In the genomic region with DNA sequence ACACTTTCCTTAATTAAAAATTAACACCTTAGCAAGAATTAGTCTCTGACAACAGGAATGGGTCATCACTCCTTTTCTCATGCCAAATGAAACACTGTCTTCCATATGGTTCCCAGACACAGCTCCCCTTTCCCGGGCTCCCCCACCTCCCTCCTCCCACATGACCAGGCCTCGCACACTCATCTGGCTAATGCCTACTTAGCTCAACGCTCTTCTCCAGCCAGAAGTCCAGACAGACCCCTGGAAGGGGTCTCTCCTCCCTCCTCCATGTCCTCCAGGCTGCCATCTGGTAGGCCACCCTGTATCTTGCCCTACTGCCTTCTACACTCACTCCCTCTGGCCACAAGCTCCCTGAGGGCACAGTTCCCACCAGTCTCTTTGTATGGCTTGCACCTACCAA, we compare ENCODE assay signal across 14 cellular contexts. TPM values are rescaled to one million over a fixed set of nuclear protein-coding genes. Genes with fewer than 3 reads are reported as not detected.
A peak's percentile ranks its signal among the peaks of the same experiment; 100 is the strongest.
DNase-seq lines count a peak whose midpoint lies in the region; ATAC-seq, FAIRE-seq and TF ChIP-seq lines count a peak whose summit lies in the region.
"Had no signal": no experiment of that assay in that cellular context is flagged by ENCODE, and none has a peak within 500 bp of the region (broad histone marks: within the 10 kb centered on the region; RNA-seq: fewer than 3 reads in every experiment).

No MANE protein-coding gene starts in this region.

- TF ChIP-seq POLR2A in H1 (IDR thresholded peaks at IDR 0.05; ENCODE audit: control extremely low read depth in 1 of 2, low read depth in 2 of 2, low read length in 2 of 2) (no peak), HepG2 (IDR thresholded peaks at IDR 0.05; ENCODE audit: insufficient read depth in 1 of 2, low read depth in 2 of 2, low read length in 2 of 2) (no peak)

- 0 out of 2 replicates have a peak overlapping the region, but pooled peaks have one; percentile 51 for H4K8ac ChIP-seq in H1 (ENCODE audit: extremely low read depth, insufficient read depth, low read length)

- intact Hi-C loops in HepG2 (cut with micrococcal nuclease; ENCODE audit: unreplicated experiment) = no loop called here

- no peak overlapping the region for H2BK5ac ChIP-seq in H1 (ENCODE audit: low read depth, low read length)

- POLR2A ChIA-PET in H1 (lab: Charles Lee; ENCODE audit: partially characterized antibody) = interaction anchor here (0.7 kb wide), 1 partner anchor 60 kb away, joined by 3 read pairs; no protein-coding TSS in a partner anchor
- POLR2A ChIA-PET in HepG2 (lab: Yijun Ruan, JAX) = no interaction called here

- H3K56ac ChIP-seq in H1 (replicated peaks; ENCODE audit: insufficient read length, low read depth, low read length) = no peak overlapping the region

- TF ChIP-seq EP300 in H1 (IDR thresholded peaks at IDR 0.05; ENCODE audit: borderline replicate concordance in 1 of 2, low read depth in 2 of 2, low read length in 2 of 2) (no peak), HepG2 (IDR thresholded peaks at IDR 0.05; ENCODE audit: low read depth in 2 of 2, low read length in 2 of 2) (no peak), HepG2 (CRISPR knock-in tag; IDR thresholded peaks at IDR 0.05; ENCODE audit: borderline replicate concordance) (no peak)

- no peaks in the 10 kb centered on the region for H3K23me2 ChIP-seq in H1 (ENCODE audit: low read depth, low read length)

- no peak overlapping the region for H2BK20ac ChIP-seq in H1 (ENCODE audit: low read length)

- no peak overlapping the region for H2BK15ac ChIP-seq in H1 (ENCODE audit: low read length)

- no peak overlapping the region for H3K23ac ChIP-seq in H1 (ENCODE audit: insufficient read length)

- H2AK5ac ChIP-seq in H1 (ENCODE audit: low read depth, low read length) = no peak overlapping the region

- no TSS peak for BruUV-seq in HepG2 (replicated peaks; lab: Mats Ljungman, UMichigan)

- H3K4me2 ChIP-seq in H1 (ENCODE audit: insufficient read depth in 1 of 2, low read depth in 2 of 2, low read length in 2 of 2) (no peak overlapping the region), HepG2 (ENCODE audit: low read depth, low read length) (no peak overlapping the region)
- H3K4me2 ChIP-seq: BLaER1 treated with 17β-estradiol and CSF1 and Interleukin-3, amounts not matched to agents 10 nM and 100 nM; GM23338 had no signal

- CTCF ChIA-PET in H1 (lab: Charles Lee; ENCODE audit: partially characterized antibody) (interaction anchor here (1.2 kb wide), 1 partner anchor 63 kb away, joined by 3 read pairs; no protein-coding TSS in a partner anchor), HepG2 (lab: Yijun Ruan, JAX; ENCODE audit: low intra/inter-chr PET ratio, low total read pairs) (no interaction called here)

- H3K4me3 ChIP-seq in H1 (ENCODE audit: extremely low read depth in 1 of 4, insufficient read depth in 2 of 4, low read depth in 3 of 4, low read length in 4 of 4) (no peak overlapping the region), brain microvascular endothelial cell (ENCODE audit: low read depth, low read length) (no peak overlapping the region), HepG2 (replicated peaks in 1 of 3; ENCODE audit: insufficient read depth in 1 of 3, low read depth in 2 of 3, low read length in 3 of 3) (no peak overlapping the region)
- H3K4me3 ChIP-seq: BLaER1 treated with 17β-estradiol and CSF1 and Interleukin-3, amounts not matched to agents 10 nM and 100 nM; GM12878; GM23338 had no signal

- H2BK12ac ChIP-seq in H1 (ENCODE audit: low read depth, low read length) = no peak overlapping the region

- no peak for TF ChIP-seq CTCF in H1 (IDR thresholded peaks at IDR 0.05; ENCODE audit: control extremely low read depth in 1 of 3, insufficient read depth in 1 of 3, low read depth in 1 of 3, low read length in 3 of 3)
- TF ChIP-seq CTCF in brain microvascular endothelial cell (IDR thresholded peaks at IDR 0.05; ENCODE audit: low read depth, low read length, missing control alignments) = no peak
- no peak for TF ChIP-seq CTCF in HepG2 (CRISPR knock-in tag; IDR thresholded peaks at IDR 0.05)

- no peak overlapping the region for H2BK120ac ChIP-seq in H1 (replicated peaks; ENCODE audit: low read depth, low read length)

- DNase-seq in NCI-H524 (lab: John Stamatoyannopoulos, UW) (peak; percentile 25 to 70), NCI-H82 treated with DMSO at 0.1 percent for 48 hours (lab: John Stamatoyannopoulos, UW; ENCODE audit: unreplicated experiment) (peak; percentile 19), H1 (ENCODE audit: low read depth in 1 of 2, low spot score in 2 of 2) (no peak), retina (peak; percentile 37), brain microvascular endothelial cell (no peak), HepG2 (ENCODE audit: low spot score) (no peak)
- DNase-seq: ACHN; CD4-positive, CD25-positive, alpha-beta regulatory T cell; DMS79 had no signal

- no peaks in the 10 kb centered on the region for H4K20me1 ChIP-seq in H1 (replicated peaks in 1 of 2; ENCODE audit: control insufficient read depth in 1 of 2, insufficient read depth in 2 of 2, low read length in 2 of 2)
- H4K20me1 ChIP-seq in HepG2 (ENCODE audit: insufficient read depth, low read length) = no peaks in the 10 kb centered on the region
- H4K20me1 ChIP-seq: BLaER1 treated with 17β-estradiol and CSF1 and Interleukin-3, amounts not matched to agents 10 nM and 100 nM had no signal

- H3K9me3 ChIP-seq in H1 (ENCODE audit: insufficient read depth in 2 of 2, low read depth in 1 of 2, low read length in 1 of 2) = no peaks in the 10 kb centered on the region
- no peaks in the 10 kb centered on the region for H3K9me3 ChIP-seq in HepG2 (ENCODE audit: low read length)

- H3K4me1 ChIP-seq in H1 (replicated peaks in 1 of 4; ENCODE audit: control insufficient read depth in 3 of 4, insufficient read depth in 4 of 4, low read length in 3 of 4) (no peaks in the 10 kb centered on the region; a peak in 1 of 7 replicates), HepG2 (ENCODE audit: insufficient read depth, low read length) (no peaks in the 10 kb centered on the region)

- H3K79me2 ChIP-seq in H1 (ENCODE audit: control insufficient read depth in 1 of 2, insufficient read depth in 2 of 2, low read length in 2 of 2) = no peaks in the 10 kb centered on the region
- H3K79me2 ChIP-seq in HepG2 (ENCODE audit: insufficient read depth, low read length) = no peaks in the 10 kb centered on the region

- H3K18ac ChIP-seq in H1 (ENCODE audit: extremely low read depth, low read length) = no peak overlapping the region

- no peak overlapping the region for H3K14ac ChIP-seq in H1 (ENCODE audit: insufficient read length)

- H3K36me3 ChIP-seq in H1 (ENCODE audit: control insufficient read depth in 2 of 4, insufficient read depth in 4 of 4, low read length in 3 of 4) = no peaks in the 10 kb centered on the region
- H3K36me3 ChIP-seq in brain microvascular endothelial cell (replicated peaks) = no peaks in the 10 kb centered on the region
- H3K36me3 ChIP-seq in HepG2 (replicated peaks in 1 of 2; ENCODE audit: control insufficient read depth in 1 of 2, insufficient read depth in 2 of 2, low read length in 2 of 2) = no peaks in the 10 kb centered on the region
- H3K36me3 ChIP-seq: BLaER1 treated with 17β-estradiol and CSF1 and Interleukin-3, amounts not matched to agents 10 nM and 100 nM had no signal

- no peak overlapping the region for H4K5ac ChIP-seq in H1 (ENCODE audit: insufficient read length, low read depth, low read length)

- 75% methylated on average over 3 of the region's 3 CpGs; no CpG with 5 or more reads in 1 of the 2 experiments for WGBS in H1 (ENCODE audit: extremely low coverage in 1 of 2, insufficient coverage in 1 of 2, insufficient read length in 1 of 2, insufficient replicate concordance in 2 of 2, low coverage in 1 of 2, low lambda C conversion rate in 2 of 2, missing lambda C conversion rate in 1 of 2), 2 experiments
- 9% methylated on average over 3 of the region's 3 CpGs for WGBS in HepG2 (ENCODE audit: low lambda C conversion rate)

- no peak overlapping the region for H4K91ac ChIP-seq in H1 (replicated peaks; ENCODE audit: insufficient read length, low read length)

- ATAC-seq in GM21390 (IDR thresholded peaks at IDR 0.05; ENCODE audit: unreplicated experiment) (no peak), HepG2 (no peak)
- ATAC-seq: GM12878, GM23338 had no signal

- no peaks in the 10 kb centered on the region for H3K79me1 ChIP-seq in H1 (ENCODE audit: low read depth, low read length)

- no peak for TF ChIP-seq RAD21 in H1 (IDR thresholded peaks at IDR 0.05 in 1 of 2, conservative IDR thresholded peaks at IDR 0.05 in 1 of 2; ENCODE audit: low read depth in 2 of 2, low read length in 2 of 2)
- TF ChIP-seq RAD21 in HepG2 (CRISPR knock-in tag; IDR thresholded peaks at IDR 0.05) = no peak

- H3K9ac ChIP-seq in H1 (replicated peaks in 1 of 4; ENCODE audit: extremely low read depth in 1 of 4, low read depth in 3 of 4, low read length in 3 of 4) (no peak overlapping the region), HepG2 (ENCODE audit: insufficient read depth, low read depth, low read length) (no peak overlapping the region)
- H3K9ac ChIP-seq: BLaER1 treated with 17β-estradiol and CSF1 and Interleukin-3, amounts not matched to agents 10 nM and 100 nM had no signal

- in situ Hi-C loops in brain microvascular endothelial cell (cut with HindIII; ENCODE audit: low pct_ligation_motif_present, low sequenced_read_pairs) = no loop called here
- in situ Hi-C loops in HepG2 (cut with HindIII; ENCODE audit: extremely low pct_ligation_motif_present, low pct_unique_long_range_greater_than_20kb) = no loop called here

- no peak overlapping the region for H3K4ac ChIP-seq in H1 (replicated peaks; ENCODE audit: insufficient read length, low read depth, low read length)

- H2AFZ ChIP-seq in H1 (ENCODE audit: low read length) (no peak overlapping the region), HepG2 (ENCODE audit: low read length) (no peak overlapping the region)
- H2AFZ ChIP-seq: GM23338 had no signal

- FAIRE-seq in H1 (lab: Jason Lieb, UNC) = no peak
- no peak for FAIRE-seq in HepG2 (lab: Jason Lieb, UNC)
- FAIRE-seq: GM12878, GM18507 had no signal

- H3K27me3 ChIP-seq in H1 (replicated peaks in 1 of 4; ENCODE audit: control insufficient read depth in 3 of 4, extremely low read depth in 1 of 4, insufficient read depth in 3 of 4, low read length in 3 of 4) (no peaks in the 10 kb centered on the region), brain microvascular endothelial cell (replicated peaks) (peaks cover 2% of the 10 kb centered on the region), HepG2 (ENCODE audit: control insufficient read depth in 1 of 2, insufficient read depth in 2 of 2, low read length in 2 of 2) (peaks cover 2 to 28% of the 10 kb centered on the region in 2 experiments; a peak in 3 of 5 replicates)
- H3K27me3 ChIP-seq: BLaER1 treated with 17β-estradiol and CSF1 and Interleukin-3, amounts not matched to agents 10 nM and 100 nM had no signal

- H3K27ac ChIP-seq in H1 (ENCODE audit: low read depth, low read length) (no peak overlapping the region), brain microvascular endothelial cell (no peak overlapping the region), HepG2 (ENCODE audit: extremely low read length, insufficient read depth, low read length) (no peak overlapping the region)
- H3K27ac ChIP-seq: BLaER1 treated with 17β-estradiol and CSF1 and Interleukin-3, amounts not matched to agents 10 nM and 100 nM had no signal

RNA-seq across cellular contexts. Expression of gene KCNC4, which starts 39.9 kb away (rescaled TPM):
- 11.2 TPM in 2 replicates for total RNA-seq in H1 (2021; fragmentation: NEBNext Ultra II Directional; extraction: Animal tissue kit (Norgen Biotek cat#: 25700))
- polyA plus RNA-seq in H1 (2011; rRNA removed) = 8.1 and 10.6 TPM in 2 replicates
- 6.5 TPM for polyA plus RNA-seq in H1 (2011; cell fraction: cytosol; rRNA removed)
- polyA plus RNA-seq in H1 (2011; cell fraction: nucleus; rRNA removed) = 24.1 TPM
- 7.0 to 8.7 TPM (median 7.2 TPM) in 4 replicates for polyA plus RNA-seq in H1 (2012, experiment 1 of 2)
- 5.3 TPM for polyA plus RNA-seq in H1 (2012, experiment 2 of 2)
- 5.0 TPM for polyA plus RNA-seq in H1 (2013, experiment 1 of 2)
- polyA plus RNA-seq in H1 (2013, experiment 2 of 2) = 4.6 TPM
- polyA minus RNA-seq in H1 (2011; rRNA and poly(A)+ RNA removed) = 7.6 and 9.3 TPM in 2 replicates
- 5.2 TPM for polyA minus RNA-seq in H1 (2011; cell fraction: cytosol; rRNA and poly(A)+ RNA removed)
- 13.3 TPM for polyA minus RNA-seq in H1 (2011; cell fraction: nucleus; rRNA and poly(A)+ RNA removed)
- total RNA-seq in HepG2 (2016; rRNA removed; fragmentation: Illumina TruSeq; extraction: Trizol) = 0.20 and 0.24 TPM in 2 replicates
- total RNA-seq in HepG2 (2016; cell fraction: cytosol; rRNA removed; fragmentation: Illumina TruSeq; extraction: Trizol; ENCODE audit: low read depth) = not detected in 2 replicates
- 0.16 and 0.17 TPM in 2 replicates for total RNA-seq in HepG2 (2016; cell fraction: insoluble cytoplasmic fraction; rRNA removed; fragmentation: Illumina TruSeq; extraction: Trizol)
- 0.12 and 0.14 TPM in 2 replicates for total RNA-seq in HepG2 (2016; cell fraction: membrane; rRNA removed; fragmentation: Illumina TruSeq; extraction: Trizol)
- 0.12 and 0.16 TPM in 2 replicates for total RNA-seq in HepG2 (2016; cell fraction: nucleus; rRNA removed; fragmentation: Illumina TruSeq; extraction: Trizol)
- polyA plus RNA-seq in HepG2 (2011; rRNA removed) = 0.66 and 1.0 TPM in 2 replicates
- 0.55 and 0.56 TPM in 2 replicates for polyA plus RNA-seq in HepG2 (2011; cell fraction: cytosol; rRNA removed)
- polyA plus RNA-seq in HepG2 (2011; cell fraction: nucleus; rRNA removed) = 3.7 and 4.6 TPM in 2 replicates
- polyA plus RNA-seq in HepG2 (2012) = 1.3 TPM in 2 replicates
- polyA plus RNA-seq in HepG2 (2016; cell fraction: cytosol; fragmentation: Illumina TruSeq; extraction: Trizol; ENCODE audit: low read depth) = 0.08 TPM in 2 replicates
- polyA plus RNA-seq in HepG2 (2016; cell fraction: insoluble cytoplasmic fraction; fragmentation: Illumina TruSeq; extraction: Trizol; ENCODE audit: low read depth) = 0.13 and 0.24 TPM in 2 replicates
- polyA plus RNA-seq in HepG2 (2016; cell fraction: membrane; fragmentation: Illumina TruSeq; extraction: Trizol; ENCODE audit: low read depth) = 0.26 and 0.33 TPM in 2 replicates
- polyA plus RNA-seq in HepG2 (2016; cell fraction: nucleus; fragmentation: Illumina TruSeq; extraction: Trizol; ENCODE audit: insufficient read depth, low read depth) = 0.29 and 0.31 TPM in 2 replicates
- 2.0 and 16.9 TPM in 2 replicates for polyA minus RNA-seq in HepG2 (2011; rRNA and poly(A)+ RNA removed; ENCODE audit: low replicate concordance)
- 0.26 and 0.59 TPM in 2 replicates for polyA minus RNA-seq in HepG2 (2011; cell fraction: cytosol; rRNA and poly(A)+ RNA removed)
- polyA minus RNA-seq in HepG2 (2011; cell fraction: nucleus; rRNA and poly(A)+ RNA removed) = 1.4 and 2.2 TPM in 2 replicates

Comparison
In these comparisons a context has a peak if more than half of its experiments do, and no peak if none do; other contexts are left out.
1. DNase-seq: peak in NCI-H524 (2 of 2), NCI-H82 treated with DMSO at 0.1 percent for 48 hours (single experiment) and retina (single experiment); none in H1 (0 of 2), brain microvascular endothelial cell (single experiment) and HepG2 (single experiment).